ENCODE assay signal across 21 cellular contexts in the genomic region with DNA sequence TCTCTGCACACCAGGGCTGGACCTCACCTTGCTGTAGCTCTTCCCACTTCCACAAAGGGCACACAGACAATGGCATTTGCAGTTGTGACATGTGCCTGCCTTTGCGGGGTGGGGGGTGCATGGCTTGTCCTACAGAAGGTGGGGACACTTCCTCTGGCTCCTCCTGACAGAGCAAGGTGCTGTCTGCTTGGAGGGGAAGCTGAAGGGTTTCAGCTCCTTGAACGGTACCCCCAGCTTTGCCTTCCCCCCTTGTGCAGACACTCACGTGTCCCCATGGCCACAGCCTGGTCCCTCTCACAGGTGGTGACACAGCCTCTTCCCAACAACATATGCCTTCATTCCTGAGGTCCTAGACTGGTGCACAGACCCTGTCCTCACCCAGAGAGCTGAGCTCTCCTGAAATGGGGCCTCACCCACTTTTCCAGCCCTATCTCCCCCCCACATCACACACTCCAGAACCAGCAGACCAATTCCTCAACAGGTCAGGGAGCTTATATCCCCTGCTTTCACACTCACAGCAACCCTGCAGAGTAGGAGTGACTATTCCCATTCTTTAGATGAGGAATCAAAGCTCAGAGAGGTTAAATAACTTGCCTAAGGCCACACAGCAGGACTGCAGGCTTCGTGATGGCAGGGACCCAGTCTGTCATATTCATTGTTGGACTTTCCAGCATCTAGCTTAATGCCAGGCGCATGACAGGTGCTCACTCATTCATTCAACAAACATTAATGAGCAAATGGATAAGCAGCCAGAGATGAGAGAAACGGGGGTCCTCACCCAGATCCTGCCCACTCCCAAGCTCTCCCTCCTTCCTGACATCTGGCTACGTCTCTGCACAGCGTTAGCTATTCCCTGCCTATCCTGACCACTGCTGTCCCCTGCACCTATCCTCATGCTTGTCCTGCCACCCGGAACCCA.
"Had no signal": no experiment of that assay in that cellular context is flagged by ENCODE, and none has a peak within 500 bp of the region (broad histone marks: within the 10 kb centered on the region; RNA-seq: fewer than 3 reads in every experiment).

No MANE protein-coding gene starts in this region.

- H3K27ac ChIP-seq: colonic mucosa, heart left ventricle, psoas muscle had no signal

- H3K36me3 ChIP-seq: colonic mucosa had no signal

- FAIRE-seq: endothelial cell of umbilical vein, islet of Langerhans, urothelium cell line had no signal

- H3K4me3 ChIP-seq: colonic mucosa, heart left ventricle, mucosa of descending colon, psoas muscle had no signal

- H3K9me3 ChIP-seq: colonic mucosa, heart left ventricle, mucosa of descending colon, psoas muscle had no signal

- DNase-seq: colonic mucosa; dermis blood vessel endothelial cell; effector CD4-positive, alpha-beta T cell; endodermal cell; erythroblast; foreskin melanocyte; heart left ventricle; hippocampal formation; kidney glomerular epithelial cell; mammary epithelial cell; mucosa of descending colon; naive thymus-derived CD8-positive, alpha-beta T cell; psoas muscle; retina; stimulated activated CD4-positive, alpha-beta T cell treated with anti-CD3 and anti-CD28 coated beads, Interleukin-2, amount 100 ng/mL, for 24 hours; stimulated activated CD4-positive, alpha-beta T cell treated with anti-CD3 and anti-CD28 coated beads, Interleukin-4, amount 100 ng/mL, for 4 hours; stimulated activated naive B cell treated with anti-CD40 and anti-IgM and Interleukin-4, amounts not matched to agents 10 μg/mL and 1 μg/mL and 100 μg/mL, for 72 hours had no signal

- H3K4me1 ChIP-seq: colonic mucosa, heart left ventricle, psoas muscle had no signal

- H3K27me3 ChIP-seq: colonic mucosa, heart left ventricle had no signal

- H3K4me3 Mint-ChIP-seq: endodermal cell; naive thymus-derived CD8-positive, alpha-beta T cell; stimulated activated naive B cell treated with anti-CD40 and anti-IgM and Interleukin-4, amounts not matched to agents 10 μg/mL and 1 μg/mL and 100 μg/mL, for 72 hours had no signal

- H3K27me3 Mint-ChIP-seq: naive thymus-derived CD8-positive, alpha-beta T cell; stimulated activated naive B cell treated with anti-CD40 and anti-IgM and Interleukin-4, amounts not matched to agents 10 μg/mL and 1 μg/mL and 100 μg/mL, for 72 hours had no signal

- ATAC-seq: mucosa of descending colon; naive thymus-derived CD8-positive, alpha-beta T cell; psoas muscle; sciatic nerve; stimulated activated naive B cell treated with anti-CD40 and anti-IgM and Interleukin-4, amounts not matched to agents 10 μg/mL and 1 μg/mL and 100 μg/mL, for 72 hours had no signal

- H3K27ac Mint-ChIP-seq: endodermal cell; stimulated activated naive B cell treated with anti-CD40 and anti-IgM and Interleukin-4, amounts not matched to agents 10 μg/mL and 1 μg/mL and 100 μg/mL, for 72 hours had no signal

- H3K9me3 Mint-ChIP-seq: endodermal cell; naive thymus-derived CD8-positive, alpha-beta T cell; stimulated activated naive B cell treated with anti-CD40 and anti-IgM and Interleukin-4, amounts not matched to agents 10 μg/mL and 1 μg/mL and 100 μg/mL, for 72 hours had no signal
